ENCODE assay signal across 11 cellular contexts in genomic region chr3:126181398-126181725, GRCh38. TPM values are rescaled to one million over a fixed set of nuclear protein-coding genes. Genes with fewer than 3 reads are reported as not detected.
DNase-seq lines count a peak whose midpoint lies in the region; ATAC-seq and TF ChIP-seq lines count a peak whose summit lies in the region.
"Had no signal": no experiment of that assay in that cellular context is flagged by ENCODE, and none has a peak within 500 bp of the region (broad histone marks: within the 10 kb centered on the region; RNA-seq: fewer than 3 reads in every experiment).

No MANE protein-coding gene starts in this region.

- H3K4me1 ChIP-seq in NT2/D1 (ENCODE audit: insufficient read depth, insufficient read length) = no peaks in the 10 kb centered on the region
- peaks cover 0 to 39% (median 18%) of the 10 kb centered on the region in 4 donors for H3K4me1 ChIP-seq in right lobe of liver

- H3K27ac ChIP-seq in cingulate gyrus (ENCODE audit: low read depth, low read length) = peak overlapping the region; percentile 66
- peak overlapping the region; percentile 75 to 100 (median 97) for H3K27ac ChIP-seq in right lobe of liver
- peak overlapping the region; percentile 67 for H3K27ac ChIP-seq in temporal lobe (ENCODE audit: low read depth, low read length)

- H3K4me3 Mint-ChIP-seq in stimulated activated naive B cell treated with anti-CD40 and anti-IgM and Interleukin-4, amounts not matched to agents 10 μg/mL and 1 μg/mL and 100 μg/mL, for 72 hours = no peak overlapping the region
- H3K4me3 Mint-ChIP-seq: activated B cell treated with CpG ODN at 0.5 μM for 24 hours; effector memory CD8-positive, alpha-beta T cell had no signal

- H3K9ac ChIP-seq in NT2/D1 (ENCODE audit: insufficient read length, low read depth) = peak overlapping the region; percentile 75

- H3K9me3 ChIP-seq in NT2/D1 (ENCODE audit: insufficient read depth, low read length) = peaks cover 7% of the 10 kb centered on the region; the same call in 1 of the 2 replicates
- H3K9me3 ChIP-seq in right lobe of liver = no peaks in the 10 kb centered on the region

- peaks cover 45 to 55% of the 10 kb centered on the region in 2 donors for H3K27me3 Mint-ChIP-seq in stimulated activated naive B cell treated with anti-CD40 and anti-IgM and Interleukin-4, amounts not matched to agents 10 μg/mL and 1 μg/mL and 100 μg/mL, for 72 hours

- H3K36me3 ChIP-seq in NT2/D1 (ENCODE audit: insufficient read depth, insufficient read length, low read length) = no peaks in the 10 kb centered on the region
- H3K36me3 ChIP-seq in right lobe of liver = no peaks in the 10 kb centered on the region

- DNase-seq in NT2/D1 (ENCODE audit: low read depth, low spot score) (no peak), right lobe of liver (no peak), NCI-H748 (lab: John Stamatoyannopoulos, UW; ENCODE audit: unreplicated experiment) (no peak)
- DNase-seq in activated naive CD4-positive, alpha-beta T cell treated with Interleukin-2 at 50 U/mL for 16 hours = no peak
- no peak for DNase-seq in stimulated activated naive B cell treated with anti-CD40 and anti-IgM and Interleukin-4, amounts not matched to agents 10 μg/mL and 1 μg/mL and 100 μg/mL, for 72 hours
- DNase-seq: activated B cell treated with CpG ODN at 0.5 μM for 24 hours; activated effector memory CD4-positive, alpha-beta T cell treated with anti-CD3 and anti-CD28 coated beads, Interleukin-2, amount 50 U/mL, for 16 hours; effector memory CD8-positive, alpha-beta T cell had no signal

- WGBS in right lobe of liver (ENCODE audit: insufficient coverage, low coverage, low lambda C conversion rate, missing lambda C conversion rate) = 8% methylated on average over 1 of the region's 1 CpG

- H3K4me3 ChIP-seq in NT2/D1 (ENCODE audit: insufficient read length, low read depth) (peak overlapping the region; percentile 54), right lobe of liver (peak overlapping the region; percentile 69 to 91 (median 88))

- TF ChIP-seq CTCF in right lobe of liver (IDR thresholded peaks at IDR 0.05) = no peak

- no peak for TF ChIP-seq POLR2A in right lobe of liver (IDR thresholded peaks at IDR 0.05)

- no peak overlapping the region for H3K27ac Mint-ChIP-seq in stimulated activated naive B cell treated with anti-CD40 and anti-IgM and Interleukin-4, amounts not matched to agents 10 μg/mL and 1 μg/mL and 100 μg/mL, for 72 hours
- H3K27ac Mint-ChIP-seq: activated B cell treated with CpG ODN at 0.5 μM for 24 hours; effector memory CD8-positive, alpha-beta T cell had no signal

- H3K27me3 ChIP-seq in NT2/D1 (ENCODE audit: insufficient read depth, insufficient read length) = peaks cover 34% of the 10 kb centered on the region
- H3K27me3 ChIP-seq in right lobe of liver = no peaks in the 10 kb centered on the region

- H3K36me3 Mint-ChIP-seq in stimulated activated naive B cell treated with anti-CD40 and anti-IgM and Interleukin-4, amounts not matched to agents 10 μg/mL and 1 μg/mL and 100 μg/mL, for 72 hours = no peaks in the 10 kb centered on the region

- H3K4me1 Mint-ChIP-seq in stimulated activated naive B cell treated with anti-CD40 and anti-IgM and Interleukin-4, amounts not matched to agents 10 μg/mL and 1 μg/mL and 100 μg/mL, for 72 hours = peaks cover 8 to 11% of the 10 kb centered on the region in 2 donors
- H3K4me1 Mint-ChIP-seq: activated B cell treated with CpG ODN at 0.5 μM for 24 hours had no signal

- intact Hi-C loops in right lobe of liver (cut with DNase I) = no loop called here

- ATAC-seq in right lobe of liver = no peak
- no peak for ATAC-seq in stimulated activated naive B cell treated with anti-CD40 and anti-IgM and Interleukin-4, amounts not matched to agents 10 μg/mL and 1 μg/mL and 100 μg/mL, for 72 hours (replicated peaks)
- ATAC-seq: effector memory CD8-positive, alpha-beta T cell had no signal

- no peaks in the 10 kb centered on the region for H3K9me3 Mint-ChIP-seq in stimulated activated naive B cell treated with anti-CD40 and anti-IgM and Interleukin-4, amounts not matched to agents 10 μg/mL and 1 μg/mL and 100 μg/mL, for 72 hours
- H3K9me3 Mint-ChIP-seq: activated B cell treated with CpG ODN at 0.5 μM for 24 hours; effector memory CD8-positive, alpha-beta T cell had no signal

RNA-seq across cellular contexts. Expression of gene ALDH1L1, which starts 1.0 kb away (rescaled TPM):
- total RNA-seq in right lobe of liver (100 to 1,000 TPM in 5 of 6 experiments, 10 to 100 TPM in 1; 94.9 to 962 (median 353) TPM), temporal lobe (3.4 TPM)
- total RNA-seq: activated B cell treated with CpG ODN at 0.5 μM for 24 hours, pulmonary artery endothelial cell had no signal

Comparison
In these comparisons a context has a peak if more than half of its experiments do, and no peak if none do; other contexts are left out.
1. RNA of gene ALDH1L1, which starts 1.0 kb away (total RNA-seq): 94.9 to 962 TPM in right lobe of liver; 3.4 TPM in temporal lobe (single experiment); every median in the first group is over 10 times any median in the second.
2. Peak in every context shown above with its lines, with median percentiles within 50 percentile points of each other: H3K27ac ChIP-seq.